1 cellular context compared by ENCODE assay signal in genomic region chr1:24117132-24117531, GRCh38.
TF ChIP-seq lines count a peak whose summit lies in the region.

No MANE protein-coding gene starts in this region.

TF ChIP-seq in HepG2, 621 proteins besides CTCF, POLR2A, EP300 and RAD21 (continued from another document):
- TF ChIP-seq TFE3 (CRISPR knock-in tag; IDR thresholded peaks at IDR 0.05) (no peak), ZBTB10 (CRISPR knock-in tag; IDR thresholded peaks at IDR 0.05; ENCODE audit: borderline replicate concordance) (no peak), NFIC (IDR thresholded peaks at IDR 0.05; ENCODE audit: low read length) (no peak), ZMYM3 (CRISPR knock-in tag; IDR thresholded peaks at IDR 0.05) (peak; percentile 53; the same call in 1 of the 2 replicates), ZNF607 (CRISPR knock-in tag; IDR thresholded peaks at IDR 0.05; ENCODE audit: borderline replicate concordance) (no peak), HHEX (CRISPR knock-in tag; IDR thresholded peaks at IDR 0.05) (no peak), IKZF4 (CRISPR knock-in tag; IDR thresholded peaks at IDR 0.05; ENCODE audit: borderline replicate concordance, low read depth, not compliant biosample characterization) (no peak), SNAPC2 (CRISPR knock-in tag; IDR thresholded peaks at IDR 0.05) (no peak), ZKSCAN8 (CRISPR knock-in tag; IDR thresholded peaks at IDR 0.05; ENCODE audit: borderline replicate concordance) (no peak), PITX1 (CRISPR knock-in tag; IDR thresholded peaks at IDR 0.05) (peak; percentile 30; the same call in 1 of the 2 replicates), ZNF839 (CRISPR knock-in tag; IDR thresholded peaks at IDR 0.05; ENCODE audit: borderline replicate concordance) (no peak), SNAPC5 (CRISPR knock-in tag; IDR thresholded peaks at IDR 0.05; ENCODE audit: borderline replicate concordance) (no peak), ZBTB42 (CRISPR knock-in tag; IDR thresholded peaks at IDR 0.05) (no peak), ZBTB26 (CRISPR knock-in tag; IDR thresholded peaks at IDR 0.05; ENCODE audit: borderline replicate concordance) (no peak), ZNF496 (CRISPR knock-in tag; IDR thresholded peaks at IDR 0.05; ENCODE audit: insufficient replicate concordance) (no peak)
